8 cellular contexts compared by ENCODE assay signal in genomic region chr10:17200035-17200884, GRCh38. TPM values are rescaled to one million over a fixed set of nuclear protein-coding genes. Genes with fewer than 3 reads are reported as not detected.
DNase-seq lines count a peak whose midpoint lies in the region; ATAC-seq and TF ChIP-seq lines count a peak whose summit lies in the region.

No MANE protein-coding gene starts in this region.

- no peaks in the 10 kb centered on the region for H4K20me1 ChIP-seq in BLaER1

- 4 to 5% methylated on average over 10 of the region's 10 CpGs for WGBS in testis, 2 donors

- H3K27ac ChIP-seq in BLaER1: peak overlapping the region; percentile 97
- peak overlapping the region; percentile 85; the same call in 1 of the 2 replicates for H3K27ac ChIP-seq in HUES6 (ENCODE audit: low read depth, low read length)
- H3K27ac ChIP-seq in testis: peak overlapping the region; percentile 95 to 96

- H3K9me3 Mint-ChIP-seq in activated naive CD8-positive, alpha-beta T cell treated with anti-CD3 and anti-CD28 coated beads, Interleukin-2, amount 50 U/mL, for 24 hours: no peaks in the 10 kb centered on the region

- no peaks in the 10 kb centered on the region for H3K27me3 ChIP-seq in BLaER1
- no peaks in the 10 kb centered on the region for H3K27me3 ChIP-seq in HUES6 (ENCODE audit: control insufficient read depth, insufficient read depth, low read length)
- no peaks in the 10 kb centered on the region for H3K27me3 ChIP-seq in testis

- H3K9ac ChIP-seq in BLaER1 (peak overlapping the region; percentile 93), HUES6 (ENCODE audit: low read length) (peak overlapping the region; percentile 94)

- ATAC-seq in activated naive CD8-positive, alpha-beta T cell treated with anti-CD3 and anti-CD28 coated beads, Interleukin-2, amount 50 U/mL, for 24 hours: no peak
- no peak for ATAC-seq in GM18517 (IDR thresholded peaks at IDR 0.05; ENCODE audit: unreplicated experiment)

- peak overlapping the region; percentile 86 for H3K4me2 ChIP-seq in BLaER1

- peak overlapping the region; percentile 89 for H3K27ac Mint-ChIP-seq in activated naive CD8-positive, alpha-beta T cell treated with anti-CD3 and anti-CD28 coated beads, Interleukin-2, amount 50 U/mL, for 24 hours

- H3K36me3 Mint-ChIP-seq in activated naive CD8-positive, alpha-beta T cell treated with anti-CD3 and anti-CD28 coated beads, Interleukin-2, amount 50 U/mL, for 24 hours (ENCODE audit: low read depth): no peaks in the 10 kb centered on the region

- H3K4me1 Mint-ChIP-seq in activated naive CD8-positive, alpha-beta T cell treated with anti-CD3 and anti-CD28 coated beads, Interleukin-2, amount 50 U/mL, for 24 hours: peaks cover 46% of the 10 kb centered on the region

- H3K4me1 ChIP-seq in BLaER1 (peaks cover 18% of the 10 kb centered on the region), HUES6 (ENCODE audit: control insufficient read depth, insufficient read depth, low read length) (peaks cover 42% of the 10 kb centered on the region), testis (peaks cover 21% of the 10 kb centered on the region)

- no peaks in the 10 kb centered on the region for H3K36me3 ChIP-seq in BLaER1
- no peaks in the 10 kb centered on the region for H3K36me3 ChIP-seq in HUES6 (ENCODE audit: control insufficient read depth, insufficient read depth, low read length)
- no peaks in the 10 kb centered on the region for H3K36me3 ChIP-seq in testis (ENCODE audit: low read depth, missing control alignments)

- TF ChIP-seq CTCF in testis (IDR thresholded peaks at IDR 0.05): no peak

- H3K4me3 ChIP-seq in BLaER1: peak overlapping the region; percentile 88
- H3K4me3 ChIP-seq in HUES6 (ENCODE audit: low read depth, low read length): peak overlapping the region; percentile 76
- peak overlapping the region; percentile 71 to 84 for H3K4me3 ChIP-seq in testis

- TF ChIP-seq POLR2A in testis (IDR thresholded peaks at IDR 0.05): no peak

- no peaks in the 10 kb centered on the region for H3K27me3 Mint-ChIP-seq in activated naive CD8-positive, alpha-beta T cell treated with anti-CD3 and anti-CD28 coated beads, Interleukin-2, amount 50 U/mL, for 24 hours

- DNase-seq in activated naive CD8-positive, alpha-beta T cell treated with anti-CD3 and anti-CD28 coated beads, Interleukin-2, amount 50 U/mL, for 24 hours: no peak
- DNase-seq in kidney tubule cell (ENCODE audit: low spot score): peak; percentile 62
- DNase-seq in testis: no peak
- no peak for DNase-seq in foreskin melanocyte
- DNase-seq in NCI-H1694 (lab: John Stamatoyannopoulos, UW): no peak

- H3K9me3 ChIP-seq in BLaER1 (peaks cover 2% of the 10 kb centered on the region; the same call in 1 of the 2 replicates), HUES6 (ENCODE audit: control insufficient read depth, insufficient read depth, low read depth, low read length) (peaks cover 1% of the 10 kb centered on the region; the same call in 1 of the 2 replicates), testis (no peaks in the 10 kb centered on the region)

- intact Hi-C loops in testis (cut with DNase I; ENCODE audit: low total_unique reads): no loop called here

- H3K4me3 Mint-ChIP-seq in activated naive CD8-positive, alpha-beta T cell treated with anti-CD3 and anti-CD28 coated beads, Interleukin-2, amount 50 U/mL, for 24 hours: peak overlapping the region; percentile 86

RNA-seq across cellular contexts. Expression of gene TRDMT1, which starts 1.2 kb away (rescaled TPM):
- 10 to 100 TPM in 1 of 2 donors, 1 to 10 TPM in 1; 9.7 to 12.1 TPM for total RNA-seq in testis
- polyA plus RNA-seq in testis (ENCODE audit: insufficient read depth, low read depth, low replicate concordance): 6.9 TPM

RNA-seq across cellular contexts. Expression of gene VIM, which starts 27.8 kb away (rescaled TPM):
- total RNA-seq in testis: 1,000 to 10,000 TPM in 1 of 2 donors, 100 to 1,000 TPM in 1; 758 to 1,483 TPM
- 938 TPM for polyA plus RNA-seq in testis (ENCODE audit: insufficient read depth, low read depth, low replicate concordance)
